Comparison of ENCODE assay signal across 16 cellular contexts in genomic region chr7:43552122-43552521, GRCh38. TPM values are rescaled to one million over a fixed set of nuclear protein-coding genes. Genes with fewer than 3 reads are reported as not detected.
DNase-seq lines count a peak whose midpoint lies in the region; ATAC-seq and TF ChIP-seq lines count a peak whose summit lies in the region.
"Had no signal": no experiment of that assay in that cellular context is flagged by ENCODE, and none has a peak within 500 bp of the region (broad histone marks: within the 10 kb centered on the region; RNA-seq: fewer than 3 reads in every experiment).

No MANE protein-coding gene starts in this region.

- H2BK15ac ChIP-seq in IMR-90 (ENCODE audit: low read depth, low read length), result no peak overlapping the region

- H3K27ac ChIP-seq in IMR-90 (ENCODE audit: insufficient read depth, low read length) (no peak overlapping the region), caudate nucleus (ENCODE audit: low read depth, low read length) (peak overlapping the region; percentile 18), temporal lobe (ENCODE audit: low read depth, low read length) (peak overlapping the region; percentile 44)
- H3K27ac ChIP-seq in CD8-positive, alpha-beta T cell (ENCODE audit: low read depth, low read length), result no peak overlapping the region
- H3K27ac ChIP-seq: C4-2B, HL-60 had no signal

- no peak overlapping the region for H3K18ac ChIP-seq in IMR-90 (ENCODE audit: low read depth, low read length)

- no peaks in the 10 kb centered on the region for H3K36me3 ChIP-seq in IMR-90 (ENCODE audit: control insufficient read depth, insufficient read depth, low read length)
- no peaks in the 10 kb centered on the region for H3K36me3 ChIP-seq in CD8-positive, alpha-beta T cell (ENCODE audit: insufficient read depth, low read length)

- H2AK9ac ChIP-seq in IMR-90 (replicated peaks; ENCODE audit: low read depth, low read length, poor library complexity), result no peak overlapping the region

- intact Hi-C loops in IMR-90 (cut with micrococcal nuclease), result no loop called here
- intact Hi-C loops in natural killer cell (cut with micrococcal nuclease), result no loop called here
- intact Hi-C loops in CD8-positive, alpha-beta T cell (cut with DNase I, micrococcal nuclease), result no loop called here

- H3K14ac ChIP-seq in IMR-90 (replicated peaks; ENCODE audit: low read depth, low read length), result no peak overlapping the region

- H3K9me3 ChIP-seq in IMR-90 (ENCODE audit: control insufficient read depth, insufficient read depth, low read length), result no peaks in the 10 kb centered on the region
- no peaks in the 10 kb centered on the region for H3K9me3 ChIP-seq in CD8-positive, alpha-beta T cell (ENCODE audit: low read length)

- H3K56ac ChIP-seq in IMR-90 (ENCODE audit: extremely low read depth, insufficient read depth, low read length), result no peak overlapping the region

- no peak overlapping the region for H3K27ac Mint-ChIP-seq in natural killer cell
- H3K27ac Mint-ChIP-seq in CD8-positive, alpha-beta T cell, result no peak overlapping the region
- H3K27ac Mint-ChIP-seq: GM23338 had no signal

- CTCF ChIA-PET in IMR-90 (lab: Yijun Ruan, JAX), result no interaction called here
- CTCF ChIA-PET in CD8-positive, alpha-beta T cell (lab: Charles Lee), result interaction anchor here (1.2 to 2.4 kb wide), 3 partner anchors 12 to 287 kb away, joined by 3 to 13 read pairs (median 5); partner anchors contain the start of gene STK17A

- no peak overlapping the region for H2AFZ ChIP-seq in IMR-90 (replicated peaks; ENCODE audit: low read length, poor library complexity)
- H2AFZ ChIP-seq: GM23338 had no signal

- no peak overlapping the region for H2BK120ac ChIP-seq in IMR-90 (ENCODE audit: low read depth, low read length)

- H2BK20ac ChIP-seq in IMR-90 (ENCODE audit: low read depth, low read length), result no peak overlapping the region

- no peak overlapping the region for H3K4ac ChIP-seq in IMR-90 (ENCODE audit: low read depth, low read length)

- H3K79me1 ChIP-seq in IMR-90 (ENCODE audit: low read depth in 1 of 2, low read length in 2 of 2), result no peaks in the 10 kb centered on the region

- no peak overlapping the region for H3K9ac ChIP-seq in IMR-90 (ENCODE audit: low read depth, low read length)

- BruUV-seq in IMR-90 (replicated peaks; lab: Mats Ljungman, UMichigan), result no TSS peak

- no peaks in the 10 kb centered on the region for H3K9me1 ChIP-seq in IMR-90 (ENCODE audit: insufficient read depth, low read length)

- H3K27me3 Mint-ChIP-seq in natural killer cell (ENCODE audit: low read depth in 2 of 2), result peaks cover 26 to 56% of the 10 kb centered on the region in 2 donors
- peaks cover 4% of the 10 kb centered on the region for H3K27me3 Mint-ChIP-seq in CD8-positive, alpha-beta T cell (ENCODE audit: low read depth)

- no peak overlapping the region for H3K4me3 ChIP-seq in IMR-90 (ENCODE audit: insufficient read depth, low read depth, low read length)
- H3K4me3 ChIP-seq in CD8-positive, alpha-beta T cell (ENCODE audit: low read depth, low read length), result no peak overlapping the region
- H3K4me3 ChIP-seq: GM23338 had no signal

- TF ChIP-seq RAD21 in IMR-90 (IDR thresholded peaks at IDR 0.05; ENCODE audit: low read length), result no peak

- ATAC-seq in IMR-90 (ENCODE audit: low read depth), result no peak
- no peak for ATAC-seq in natural killer cell
- ATAC-seq in CD8-positive, alpha-beta T cell, result no peak
- ATAC-seq in GM18858 (IDR thresholded peaks at IDR 0.05; ENCODE audit: unreplicated experiment), result no peak
- ATAC-seq: GM23338 had no signal

- DNase-seq in IMR-90 (no peak), caudate nucleus (lab: John Stamatoyannopoulos, UW) (peak in 26 of 61 donors; percentile 2 to 72 (median 15)), middle frontal gyrus (ENCODE audit: extremely low spot score, low spot score) (peak; percentile 21), natural killer cell (no peak), globus pallidus (ENCODE audit: low spot score) (no peak)
- DNase-seq in CD8-positive, alpha-beta T cell, result no peak
- DNase-seq: CD4-positive, alpha-beta T cell; DMS79 treated with DMSO at 0.1 percent for 48 hours; EL; HCEC 1CT; KBM-7 had no signal

- no peak overlapping the region for H3K4me3 Mint-ChIP-seq in natural killer cell
- no peak overlapping the region for H3K4me3 Mint-ChIP-seq in CD8-positive, alpha-beta T cell
- H3K4me3 Mint-ChIP-seq: CD4-positive, alpha-beta T cell; GM23338 had no signal

- no peaks in the 10 kb centered on the region for H3K36me3 Mint-ChIP-seq in natural killer cell
- no peaks in the 10 kb centered on the region for H3K36me3 Mint-ChIP-seq in CD8-positive, alpha-beta T cell

- no peaks in the 10 kb centered on the region for H3K9me3 Mint-ChIP-seq in natural killer cell
- H3K9me3 Mint-ChIP-seq in CD8-positive, alpha-beta T cell, result no peaks in the 10 kb centered on the region
- H3K9me3 Mint-ChIP-seq: CD4-positive, alpha-beta T cell; GM23338 had no signal

- H4K91ac ChIP-seq in IMR-90 (ENCODE audit: insufficient read depth, low read depth, low read length), result no peak overlapping the region

- POLR2A ChIA-PET in IMR-90 (lab: Charles Lee; ENCODE audit: unreplicated experiment), result interaction anchor here (0.6 kb wide), 1 partner anchor 52 kb away, joined by 3 read pairs; no protein-coding TSS in a partner anchor
- POLR2A ChIA-PET in CD8-positive, alpha-beta T cell (lab: Charles Lee), result no interaction called here

- TF ChIP-seq CTCF in IMR-90 (conservative IDR thresholded peaks at IDR 0.05; ENCODE audit: low read depth, low read length) (no peak), natural killer cell (IDR thresholded peaks at IDR 0.05) (no peak)
- no peak for TF ChIP-seq CTCF in CD8-positive, alpha-beta T cell (IDR thresholded peaks at IDR 0.05)

- no peak overlapping the region for H4K5ac ChIP-seq in IMR-90 (ENCODE audit: low read depth, low read length)

- peaks cover 48% of the 10 kb centered on the region for H3K27me3 ChIP-seq in IMR-90 (ENCODE audit: control insufficient read depth, insufficient read depth, low read length)
- no peaks in the 10 kb centered on the region for H3K27me3 ChIP-seq in CD8-positive, alpha-beta T cell (ENCODE audit: insufficient read depth, low read length)

- no peaks in the 10 kb centered on the region for H3K4me1 Mint-ChIP-seq in natural killer cell
- peaks cover 23% of the 10 kb centered on the region for H3K4me1 Mint-ChIP-seq in CD8-positive, alpha-beta T cell (ENCODE audit: low read depth)

- no peak overlapping the region for H4K8ac ChIP-seq in IMR-90 (ENCODE audit: low read depth in 2 of 2, low read length in 2 of 2)

- no peak overlapping the region for H3K4me2 ChIP-seq in IMR-90 (ENCODE audit: low read depth, low read length)
- H3K4me2 ChIP-seq: GM23338 had no signal

- no peak for TF ChIP-seq POLR2A in IMR-90 (IDR thresholded peaks at IDR 0.05; ENCODE audit: low read depth, low read length)

- H3K23ac ChIP-seq in IMR-90 (ENCODE audit: low read depth, low read length), result no peak overlapping the region

- H2AK5ac ChIP-seq in IMR-90 (ENCODE audit: low read depth, low read length), result no peak overlapping the region

- no peak overlapping the region for H2BK5ac ChIP-seq in IMR-90 (ENCODE audit: low read depth, low read length, poor library complexity, severe bottlenecking)

- WGBS in IMR-90 (ENCODE audit: extremely low coverage in 2 of 2, insufficient read length in 1 of 2), 2 experiments, result 95% methylated on average over 6 of the region's 8 CpGs; no CpG with 5 or more reads in 1 of the 2 experiments

- no peaks in the 10 kb centered on the region for H3K4me1 ChIP-seq in IMR-90 (ENCODE audit: control insufficient read depth, insufficient read depth, low read length)
- peaks cover 21% of the 10 kb centered on the region for H3K4me1 ChIP-seq in CD8-positive, alpha-beta T cell (ENCODE audit: insufficient read depth, low read length)

- no peaks in the 10 kb centered on the region for H4K20me1 ChIP-seq in IMR-90 (ENCODE audit: insufficient read depth, low read length)

- in situ Hi-C loops in IMR-90 (cut with MboI; ENCODE audit: low sequenced_read_pairs), result no loop called here

- dilution Hi-C loops in IMR-90 (cut with HindIII; ENCODE audit: low sequenced_read_pairs, unreplicated experiment), result no loop called here

TF ChIP-seq in IMR-90, 13 proteins besides CTCF, POLR2A, EP300 and RAD21:
- TF ChIP-seq MAFK (IDR thresholded peaks at IDR 0.05; ENCODE audit: low read depth, low read length), result no peak
- no peak for TF ChIP-seq BHLHE40 (IDR thresholded peaks at IDR 0.05; ENCODE audit: low read depth, low read length)
- 0 out of 2 replicates have a peak, but pooled peaks have one; percentile 7 for TF ChIP-seq CEBPB (IDR thresholded peaks at IDR 0.05; ENCODE audit: low read depth, low read length)
TF ChIP-seq in IMR-90: peak in this region for 1.

RNA-seq across cellular contexts. Expression of gene STK17A, which starts 30.8 kb away (rescaled TPM):
- total RNA-seq in IMR-90 (2012; rRNA removed), result 50.5 and 81.9 TPM in 2 replicates
- polyA plus RNA-seq in IMR-90 (2012; rRNA removed), result 30.6 and 40.5 TPM in 2 replicates
- polyA plus RNA-seq in IMR-90 (2012; cell fraction: cytosol; rRNA removed), result 8.4 and 11.5 TPM in 2 replicates
- polyA plus RNA-seq in IMR-90 (2012; cell fraction: nucleus; rRNA removed; ENCODE audit: low replicate concordance), result 9.1 and 33.6 TPM in 2 replicates
- 13.0 TPM for total RNA-seq in temporal lobe
- 100 to 1,000 TPM in 2 of 3 donors, 10 to 100 TPM in 1; 92.9 to 135 (median 111) TPM for total RNA-seq in natural killer cell
- total RNA-seq in CD8-positive, alpha-beta T cell, result 100 to 1,000 TPM; 301 to 311 TPM

Comparison
In these comparisons a context has a peak if more than half of its experiments do, and no peak if none do; other contexts are left out.
1. H3K27ac ChIP-seq: peak in caudate nucleus (single experiment) and temporal lobe (single experiment); none in IMR-90 (single experiment) and CD8-positive, alpha-beta T cell (single experiment).